ENCODE assay signal across 13 cellular contexts in genomic region chr3:15845475-15845874, GRCh38. TPM values are rescaled to one million over a fixed set of nuclear protein-coding genes. Genes with fewer than 3 reads are reported as not detected.
DNase-seq lines count a peak whose midpoint lies in the region; ATAC-seq and TF ChIP-seq lines count a peak whose summit lies in the region.
"Had no signal": no experiment of that assay in that cellular context is flagged by ENCODE, and none has a peak within 500 bp of the region (broad histone marks: within the 10 kb centered on the region; RNA-seq: fewer than 3 reads in every experiment).

No MANE protein-coding gene starts in this region.

- H3K27me3 ChIP-seq in spleen (replicated peaks in 1 of 7) (no peaks in the 10 kb centered on the region), mesendoderm (ENCODE audit: insufficient read depth, low read length, poor library complexity) (no peaks in the 10 kb centered on the region)

- no peak overlapping the region for H3K18ac ChIP-seq in mesendoderm (ENCODE audit: low read length)

- H3K23ac ChIP-seq in mesendoderm (ENCODE audit: low read length): no peak overlapping the region

- peak; percentile 64 for ATAC-seq in GM18520 (IDR thresholded peaks at IDR 0.05; ENCODE audit: unreplicated experiment)
- ATAC-seq in GM21825 (IDR thresholded peaks at IDR 0.05; ENCODE audit: unreplicated experiment): peak; percentile 83
- ATAC-seq in HG03520 (IDR thresholded peaks at IDR 0.05; ENCODE audit: unreplicated experiment): peak; percentile 54
- ATAC-seq: HCT116, Panc1, T-helper 17 cell had no signal

- WGBS in spleen, 5 donors: 76 to 82% (median 79%) methylated on average over 3 of the region's 3 CpGs
- WGBS in mesendoderm (ENCODE audit: extremely low coverage, insufficient coverage, low lambda C conversion rate): no CpG with 5 or more reads among the region's 3 CpGs

- no peak overlapping the region for H3K4me2 ChIP-seq in mesendoderm (ENCODE audit: low read length)

- H3K79me1 ChIP-seq in mesendoderm (ENCODE audit: low read length): peaks cover 11% of the 10 kb centered on the region

- H2BK5ac ChIP-seq in mesendoderm (ENCODE audit: low read length): no peak overlapping the region

- H2AK5ac ChIP-seq in mesendoderm (ENCODE audit: low read length): no peak overlapping the region

- DNase-seq in GM12865 (ENCODE audit: low read depth): peak; percentile 38
- no peak for DNase-seq in spleen
- DNase-seq in NCI-H345 treated with DMSO at 0.1 percent for 48 hours (lab: John Stamatoyannopoulos, UW; ENCODE audit: unreplicated experiment): no peak
- DNase-seq in KG1 (lab: John Stamatoyannopoulos, UW): no peak
- DNase-seq in mesendoderm: no peak
- DNase-seq: stimulated activated CD4-positive, alpha-beta T cell treated with anti-CD3 and anti-CD28 coated beads, Interleukin-4, amount 100 ng/mL, for 4 hours; T-helper 17 cell had no signal

- no peak for TF ChIP-seq CTCF in GM12865 (IDR thresholded peaks at IDR 0.05; ENCODE audit: insufficient read depth, low read depth, low read length, missing control alignments)
- no peak for TF ChIP-seq CTCF in spleen (IDR thresholded peaks at IDR 0.05 in 8 of 11, conservative IDR thresholded peaks at IDR 0.05 in 3 of 11)

- TF ChIP-seq POLR2A in spleen (IDR thresholded peaks at IDR 0.05): no peak

- H3K79me2 ChIP-seq in mesendoderm (ENCODE audit: control insufficient read depth, insufficient read depth, low read length): peaks cover 24% of the 10 kb centered on the region

- H3K4me3 ChIP-seq in GM12865 (ENCODE audit: low read depth, low read length) (no peak overlapping the region), spleen (no peak overlapping the region), mesendoderm (ENCODE audit: low read length) (no peak overlapping the region)
- H3K4me3 ChIP-seq: prostate gland had no signal

- H3K9me3 ChIP-seq in spleen: peaks cover 2 to 19% (median 16%) of the 10 kb centered on the region in 8 donors
- H3K9me3 ChIP-seq: prostate gland had no signal

- H4K5ac ChIP-seq in mesendoderm (ENCODE audit: low read length): no peak overlapping the region

- H3K56ac ChIP-seq in mesendoderm (ENCODE audit: low read length): no peak overlapping the region

- H3K36me3 ChIP-seq in spleen (peaks cover 0 to 2% (median 0%) of the 10 kb centered on the region in 6 donors), mesendoderm (ENCODE audit: control insufficient read depth, insufficient read depth, low read length) (no peaks in the 10 kb centered on the region)
- H3K36me3 ChIP-seq: prostate gland had no signal

- H2BK120ac ChIP-seq in mesendoderm (ENCODE audit: low read depth, low read length): no peak overlapping the region

- H2BK15ac ChIP-seq in mesendoderm (replicated peaks; ENCODE audit: low read depth): no peak overlapping the region

- no peak overlapping the region for H3K27ac ChIP-seq in spleen
- H3K27ac ChIP-seq in mesendoderm (ENCODE audit: low read depth, low read length): no peak overlapping the region
- H3K27ac ChIP-seq: prostate gland had no signal

- H3K4ac ChIP-seq in mesendoderm (ENCODE audit: low read depth, low read length): no peak overlapping the region

- no peak overlapping the region for H3K9ac ChIP-seq in mesendoderm (ENCODE audit: low read length)

- no peaks in the 10 kb centered on the region for H3K4me1 ChIP-seq in spleen
- H3K4me1 ChIP-seq in mesendoderm (ENCODE audit: control insufficient read depth, low read depth, low read length): no peaks in the 10 kb centered on the region
- H3K4me1 ChIP-seq: prostate gland had no signal

- H4K8ac ChIP-seq in mesendoderm (ENCODE audit: low read depth, low read length): no peak overlapping the region

- intact Hi-C loops in spleen (cut with DNase I; ENCODE audit: low total_unique reads): no loop called here

RNA-seq across cellular contexts. Expression of gene ANKRD28, which starts 47.7 kb away (rescaled TPM):
- total RNA-seq in spleen: 10 to 100 TPM; 36.0 to 68.6 (median 49.9) TPM
- polyA plus RNA-seq in spleen: 1 to 10 TPM; 5.3 to 8.2 (median 5.7) TPM
- polyA plus RNA-seq in mesendoderm (2013, experiment 1 of 2): 17.6 TPM
- 16.5 TPM for polyA plus RNA-seq in mesendoderm (2013, experiment 2 of 2)
